ENCODE assay signal across 1 cellular context in the genomic region with DNA sequence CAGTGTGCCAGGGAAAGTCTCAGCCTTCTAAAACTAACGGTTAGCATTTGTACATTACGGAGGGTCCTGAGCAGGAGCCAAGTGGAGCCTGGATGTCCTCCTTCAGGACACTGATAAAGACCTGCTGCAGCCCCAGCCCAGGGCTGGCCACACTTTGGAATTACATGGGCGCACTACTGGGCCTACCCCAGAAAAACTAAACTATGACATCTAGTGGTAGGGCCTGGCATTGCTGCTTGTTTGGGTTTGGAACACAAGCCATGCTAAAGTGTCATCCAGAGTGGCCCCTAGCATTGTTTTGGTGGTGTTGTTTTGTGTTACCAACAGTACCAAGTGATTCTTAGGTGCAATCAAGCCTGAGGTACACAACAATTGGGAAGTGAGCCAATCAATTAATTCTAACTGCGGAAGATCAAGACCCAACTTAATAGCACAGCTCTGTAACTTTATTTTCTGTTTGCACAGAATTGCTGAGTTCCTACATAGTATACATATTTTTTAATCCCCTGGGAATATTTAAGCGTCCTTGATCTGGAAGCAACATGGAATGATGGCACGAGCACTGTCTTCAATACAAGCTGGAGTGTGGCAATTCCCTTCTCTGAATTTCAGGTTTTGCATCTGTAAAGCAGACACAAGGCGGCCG.
TF ChIP-seq lines count a peak whose summit lies in the region.

No MANE protein-coding gene starts in this region.

TF ChIP-seq in HepG2, 621 proteins besides CTCF, POLR2A, EP300 and RAD21 (continued from another document and continues in another):
- TF ChIP-seq, protein P1, sequence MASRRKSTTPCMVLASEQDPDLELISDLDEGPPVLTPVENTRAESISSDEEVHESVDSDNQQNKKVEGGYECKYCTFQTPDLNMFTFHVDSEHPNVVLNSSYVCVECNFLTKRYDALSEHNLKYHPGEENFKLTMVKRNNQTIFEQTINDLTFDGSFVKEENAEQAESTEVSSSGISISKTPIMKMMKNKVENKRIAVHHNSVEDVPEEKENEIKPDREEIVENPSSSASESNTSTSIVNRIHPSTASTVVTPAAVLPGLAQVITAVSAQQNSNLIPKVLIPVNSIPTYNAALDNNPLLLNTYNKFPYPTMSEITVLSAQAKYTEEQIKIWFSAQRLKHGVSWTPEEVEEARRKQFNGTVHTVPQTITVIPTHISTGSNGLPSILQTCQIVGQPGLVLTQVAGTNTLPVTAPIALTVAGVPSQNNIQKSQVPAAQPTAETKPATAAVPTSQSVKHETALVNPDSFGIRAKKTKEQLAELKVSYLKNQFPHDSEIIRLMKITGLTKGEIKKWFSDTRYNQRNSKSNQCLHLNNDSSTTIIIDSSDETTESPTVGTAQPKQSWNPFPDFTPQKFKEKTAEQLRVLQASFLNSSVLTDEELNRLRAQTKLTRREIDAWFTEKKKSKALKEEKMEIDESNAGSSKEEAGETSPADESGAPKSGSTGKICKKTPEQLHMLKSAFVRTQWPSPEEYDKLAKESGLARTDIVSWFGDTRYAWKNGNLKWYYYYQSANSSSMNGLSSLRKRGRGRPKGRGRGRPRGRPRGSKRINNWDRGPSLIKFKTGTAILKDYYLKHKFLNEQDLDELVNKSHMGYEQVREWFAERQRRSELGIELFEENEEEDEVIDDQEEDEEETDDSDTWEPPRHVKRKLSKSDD (CRISPR knock-in tag; IDR thresholded peaks at IDR 0.05; ENCODE audit: low read depth), result no peak
- TF ChIP-seq, protein P2, sequence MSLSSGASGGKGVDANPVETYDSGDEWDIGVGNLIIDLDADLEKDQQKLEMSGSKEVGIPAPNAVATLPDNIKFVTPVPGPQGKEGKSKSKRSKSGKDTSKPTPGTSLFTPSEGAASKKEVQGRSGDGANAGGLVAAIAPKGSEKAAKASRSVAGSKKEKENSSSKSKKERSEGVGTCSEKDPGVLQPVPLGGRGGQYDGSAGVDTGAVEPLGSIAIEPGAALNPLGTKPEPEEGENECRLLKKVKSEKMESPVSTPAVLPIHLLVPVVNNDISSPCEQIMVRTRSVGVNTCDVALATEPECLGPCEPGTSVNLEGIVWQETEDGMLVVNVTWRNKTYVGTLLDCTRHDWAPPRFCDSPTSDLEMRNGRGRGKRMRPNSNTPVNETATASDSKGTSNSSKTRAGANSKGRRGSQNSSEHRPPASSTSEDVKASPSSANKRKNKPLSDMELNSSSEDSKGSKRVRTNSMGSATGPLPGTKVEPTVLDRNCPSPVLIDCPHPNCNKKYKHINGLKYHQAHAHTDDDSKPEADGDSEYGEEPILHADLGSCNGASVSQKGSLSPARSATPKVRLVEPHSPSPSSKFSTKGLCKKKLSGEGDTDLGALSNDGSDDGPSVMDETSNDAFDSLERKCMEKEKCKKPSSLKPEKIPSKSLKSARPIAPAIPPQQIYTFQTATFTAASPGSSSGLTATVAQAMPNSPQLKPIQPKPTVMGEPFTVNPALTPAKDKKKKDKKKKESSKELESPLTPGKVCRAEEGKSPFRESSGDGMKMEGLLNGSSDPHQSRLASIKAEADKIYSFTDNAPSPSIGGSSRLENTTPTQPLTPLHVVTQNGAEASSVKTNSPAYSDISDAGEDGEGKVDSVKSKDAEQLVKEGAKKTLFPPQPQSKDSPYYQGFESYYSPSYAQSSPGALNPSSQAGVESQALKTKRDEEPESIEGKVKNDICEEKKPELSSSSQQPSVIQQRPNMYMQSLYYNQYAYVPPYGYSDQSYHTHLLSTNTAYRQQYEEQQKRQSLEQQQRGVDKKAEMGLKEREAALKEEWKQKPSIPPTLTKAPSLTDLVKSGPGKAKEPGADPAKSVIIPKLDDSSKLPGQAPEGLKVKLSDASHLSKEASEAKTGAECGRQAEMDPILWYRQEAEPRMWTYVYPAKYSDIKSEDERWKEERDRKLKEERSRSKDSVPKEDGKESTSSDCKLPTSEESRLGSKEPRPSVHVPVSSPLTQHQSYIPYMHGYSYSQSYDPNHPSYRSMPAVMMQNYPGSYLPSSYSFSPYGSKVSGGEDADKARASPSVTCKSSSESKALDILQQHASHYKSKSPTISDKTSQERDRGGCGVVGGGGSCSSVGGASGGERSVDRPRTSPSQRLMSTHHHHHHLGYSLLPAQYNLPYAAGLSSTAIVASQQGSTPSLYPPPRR (CRISPR knock-in tag; IDR thresholded peaks at IDR 0.05; ENCODE audit: borderline replicate concordance), result no peak
- TF ChIP-seq THAP11 (CRISPR knock-in tag; IDR thresholded peaks at IDR 0.05), result peak; percentile 38; the same call in 1 of the 2 replicates
- TF ChIP-seq, protein P3, sequence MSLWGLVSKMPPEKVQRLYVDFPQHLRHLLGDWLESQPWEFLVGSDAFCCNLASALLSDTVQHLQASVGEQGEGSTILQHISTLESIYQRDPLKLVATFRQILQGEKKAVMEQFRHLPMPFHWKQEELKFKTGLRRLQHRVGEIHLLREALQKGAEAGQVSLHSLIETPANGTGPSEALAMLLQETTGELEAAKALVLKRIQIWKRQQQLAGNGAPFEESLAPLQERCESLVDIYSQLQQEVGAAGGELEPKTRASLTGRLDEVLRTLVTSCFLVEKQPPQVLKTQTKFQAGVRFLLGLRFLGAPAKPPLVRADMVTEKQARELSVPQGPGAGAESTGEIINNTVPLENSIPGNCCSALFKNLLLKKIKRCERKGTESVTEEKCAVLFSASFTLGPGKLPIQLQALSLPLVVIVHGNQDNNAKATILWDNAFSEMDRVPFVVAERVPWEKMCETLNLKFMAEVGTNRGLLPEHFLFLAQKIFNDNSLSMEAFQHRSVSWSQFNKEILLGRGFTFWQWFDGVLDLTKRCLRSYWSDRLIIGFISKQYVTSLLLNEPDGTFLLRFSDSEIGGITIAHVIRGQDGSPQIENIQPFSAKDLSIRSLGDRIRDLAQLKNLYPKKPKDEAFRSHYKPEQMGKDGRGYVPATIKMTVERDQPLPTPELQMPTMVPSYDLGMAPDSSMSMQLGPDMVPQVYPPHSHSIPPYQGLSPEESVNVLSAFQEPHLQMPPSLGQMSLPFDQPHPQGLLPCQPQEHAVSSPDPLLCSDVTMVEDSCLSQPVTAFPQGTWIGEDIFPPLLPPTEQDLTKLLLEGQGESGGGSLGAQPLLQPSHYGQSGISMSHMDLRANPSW (CRISPR knock-in tag; IDR thresholded peaks at IDR 0.05; ENCODE audit: borderline replicate concordance), result no peak
- no peak for TF ChIP-seq ZNF607 (CRISPR knock-in tag; IDR thresholded peaks at IDR 0.05; ENCODE audit: borderline replicate concordance)
- no peak for TF ChIP-seq ZNF232 (CRISPR knock-in tag; IDR thresholded peaks at IDR 0.05; ENCODE audit: borderline replicate concordance)
- no peak for TF ChIP-seq ZNF670 (CRISPR knock-in tag; IDR thresholded peaks at IDR 0.05; ENCODE audit: borderline replicate concordance)
- no peak for TF ChIP-seq ZNF20 (CRISPR knock-in tag; IDR thresholded peaks at IDR 0.05)
- TF ChIP-seq ZNF761 (CRISPR knock-in tag; conservative IDR thresholded peaks at IDR 0.05), result no peak
- peak; percentile 64; the same call in 1 of the 2 replicates for TF ChIP-seq RXRB (CRISPR knock-in tag; IDR thresholded peaks at IDR 0.05; ENCODE audit: borderline replicate concordance)
- TF ChIP-seq, protein P4, sequence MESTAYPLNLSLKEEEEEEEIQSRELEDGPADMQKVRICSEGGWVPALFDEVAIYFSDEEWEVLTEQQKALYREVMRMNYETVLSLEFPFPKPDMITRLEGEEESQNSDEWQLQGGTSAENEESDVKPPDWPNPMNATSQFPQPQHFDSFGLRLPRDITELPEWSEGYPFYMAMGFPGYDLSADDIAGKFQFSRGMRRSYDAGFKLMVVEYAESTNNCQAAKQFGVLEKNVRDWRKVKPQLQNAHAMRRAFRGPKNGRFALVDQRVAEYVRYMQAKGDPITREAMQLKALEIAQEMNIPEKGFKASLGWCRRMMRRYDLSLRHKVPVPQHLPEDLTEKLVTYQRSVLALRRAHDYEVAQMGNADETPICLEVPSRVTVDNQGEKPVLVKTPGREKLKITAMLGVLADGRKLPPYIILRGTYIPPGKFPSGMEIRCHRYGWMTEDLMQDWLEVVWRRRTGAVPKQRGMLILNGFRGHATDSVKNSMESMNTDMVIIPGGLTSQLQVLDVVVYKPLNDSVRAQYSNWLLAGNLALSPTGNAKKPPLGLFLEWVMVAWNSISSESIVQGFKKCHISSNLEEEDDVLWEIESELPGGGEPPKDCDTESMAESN (CRISPR knock-in tag; conservative IDR thresholded peaks at IDR 0.05), result no peak
- TF ChIP-seq NFKBIZ (CRISPR knock-in tag; IDR thresholded peaks at IDR 0.05), result peak; percentile 51; the same call in 1 of the 2 replicates
- TF ChIP-seq PCBP2 (optimal IDR thresholded peaks at IDR 0.05; ENCODE audit: low read depth, low read length, poor library complexity, severe bottlenecking), result no peak
- TF ChIP-seq BORCS8-MEF2B (CRISPR knock-in tag; IDR thresholded peaks at IDR 0.05), result peak; percentile 67; the same call in 1 of the 2 replicates
- no peak for TF ChIP-seq SP140L (CRISPR knock-in tag; IDR thresholded peaks at IDR 0.05; ENCODE audit: borderline replicate concordance)
- TF ChIP-seq, protein P5, sequence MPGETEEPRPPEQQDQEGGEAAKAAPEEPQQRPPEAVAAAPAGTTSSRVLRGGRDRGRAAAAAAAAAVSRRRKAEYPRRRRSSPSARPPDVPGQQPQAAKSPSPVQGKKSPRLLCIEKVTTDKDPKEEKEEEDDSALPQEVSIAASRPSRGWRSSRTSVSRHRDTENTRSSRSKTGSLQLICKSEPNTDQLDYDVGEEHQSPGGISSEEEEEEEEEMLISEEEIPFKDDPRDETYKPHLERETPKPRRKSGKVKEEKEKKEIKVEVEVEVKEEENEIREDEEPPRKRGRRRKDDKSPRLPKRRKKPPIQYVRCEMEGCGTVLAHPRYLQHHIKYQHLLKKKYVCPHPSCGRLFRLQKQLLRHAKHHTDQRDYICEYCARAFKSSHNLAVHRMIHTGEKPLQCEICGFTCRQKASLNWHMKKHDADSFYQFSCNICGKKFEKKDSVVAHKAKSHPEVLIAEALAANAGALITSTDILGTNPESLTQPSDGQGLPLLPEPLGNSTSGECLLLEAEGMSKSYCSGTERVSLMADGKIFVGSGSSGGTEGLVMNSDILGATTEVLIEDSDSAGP (CRISPR knock-in tag; IDR thresholded peaks at IDR 0.05; ENCODE audit: borderline replicate concordance), result no peak
- TF ChIP-seq GATAD2A (CRISPR knock-in tag; IDR thresholded peaks at IDR 0.05), result peak; percentile 65; the same call in 1 of the 2 replicates
- TF ChIP-seq KDM5B (CRISPR knock-in tag; IDR thresholded peaks at IDR 0.05; ENCODE audit: borderline replicate concordance), result 0 out of 2 replicates have a peak, but pooled peaks have one; percentile 35
- no peak for TF ChIP-seq ZNF121 (CRISPR knock-in tag; IDR thresholded peaks at IDR 0.05)
- TF ChIP-seq ZNF292 (CRISPR knock-in tag; IDR thresholded peaks at IDR 0.05; ENCODE audit: borderline replicate concordance, low read depth), result no peak
- TF ChIP-seq, protein P6, sequence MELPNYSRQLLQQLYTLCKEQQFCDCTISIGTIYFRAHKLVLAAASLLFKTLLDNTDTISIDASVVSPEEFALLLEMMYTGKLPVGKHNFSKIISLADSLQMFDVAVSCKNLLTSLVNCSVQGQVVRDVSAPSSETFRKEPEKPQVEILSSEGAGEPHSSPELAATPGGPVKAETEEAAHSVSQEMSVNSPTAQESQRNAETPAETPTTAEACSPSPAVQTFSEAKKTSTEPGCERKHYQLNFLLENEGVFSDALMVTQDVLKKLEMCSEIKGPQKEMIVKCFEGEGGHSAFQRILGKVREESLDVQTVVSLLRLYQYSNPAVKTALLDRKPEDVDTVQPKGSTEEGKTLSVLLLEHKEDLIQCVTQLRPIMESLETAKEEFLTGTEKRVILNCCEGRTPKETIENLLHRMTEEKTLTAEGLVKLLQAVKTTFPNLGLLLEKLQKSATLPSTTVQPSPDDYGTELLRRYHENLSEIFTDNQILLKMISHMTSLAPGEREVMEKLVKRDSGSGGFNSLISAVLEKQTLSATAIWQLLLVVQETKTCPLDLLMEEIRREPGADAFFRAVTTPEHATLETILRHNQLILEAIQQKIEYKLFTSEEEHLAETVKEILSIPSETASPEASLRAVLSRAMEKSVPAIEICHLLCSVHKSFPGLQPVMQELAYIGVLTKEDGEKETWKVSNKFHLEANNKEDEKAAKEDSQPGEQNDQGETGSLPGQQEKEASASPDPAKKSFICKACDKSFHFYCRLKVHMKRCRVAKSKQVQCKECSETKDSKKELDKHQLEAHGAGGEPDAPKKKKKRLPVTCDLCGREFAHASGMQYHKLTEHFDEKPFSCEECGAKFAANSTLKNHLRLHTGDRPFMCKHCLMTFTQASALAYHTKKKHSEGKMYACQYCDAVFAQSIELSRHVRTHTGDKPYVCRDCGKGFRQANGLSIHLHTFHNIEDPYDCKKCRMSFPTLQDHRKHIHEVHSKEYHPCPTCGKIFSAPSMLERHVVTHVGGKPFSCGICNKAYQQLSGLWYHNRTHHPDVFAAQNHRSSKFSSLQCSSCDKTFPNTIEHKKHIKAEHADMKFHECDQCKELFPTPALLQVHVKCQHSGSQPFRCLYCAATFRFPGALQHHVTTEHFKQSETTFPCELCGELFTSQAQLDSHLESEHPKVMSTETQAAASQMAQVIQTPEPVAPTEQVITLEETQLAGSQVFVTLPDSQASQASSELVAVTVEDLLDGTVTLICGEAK (IDR thresholded peaks at IDR 0.05), result no peak
- TF ChIP-seq, protein P6 (CRISPR knock-in tag; IDR thresholded peaks at IDR 0.05), result no peak
- peak; percentile 44; the same call in 1 of the 2 replicates for TF ChIP-seq MED1 (CRISPR knock-in tag; IDR thresholded peaks at IDR 0.05)
- TF ChIP-seq, protein P7, sequence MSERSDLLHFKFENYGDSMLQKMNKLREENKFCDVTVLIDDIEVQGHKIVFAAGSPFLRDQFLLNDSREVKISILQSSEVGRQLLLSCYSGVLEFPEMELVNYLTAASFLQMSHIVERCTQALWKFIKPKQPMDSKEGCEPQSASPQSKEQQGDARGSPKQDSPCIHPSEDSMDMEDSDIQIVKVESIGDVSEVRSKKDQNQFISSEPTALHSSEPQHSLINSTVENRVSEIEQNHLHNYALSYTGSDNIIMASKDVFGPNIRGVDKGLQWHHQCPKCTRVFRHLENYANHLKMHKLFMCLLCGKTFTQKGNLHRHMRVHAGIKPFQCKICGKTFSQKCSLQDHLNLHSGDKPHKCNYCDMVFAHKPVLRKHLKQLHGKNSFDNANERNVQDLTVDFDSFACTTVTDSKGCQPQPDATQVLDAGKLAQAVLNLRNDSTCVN (CRISPR knock-in tag; IDR thresholded peaks at IDR 0.05; ENCODE audit: borderline replicate concordance), result no peak
